In genomic region chr16:30953111-30953510, GRCh38 we compare ENCODE assay signal across 3 cellular contexts.
A peak's percentile ranks its signal among the peaks of the same experiment; 100 is the strongest.
TF ChIP-seq lines count a peak whose summit lies in the region.

No MANE protein-coding gene starts in this region.

TF ChIP-seq in A549, 52 proteins besides CTCF, POLR2A, EP300 and RAD21:
- no peak for TF ChIP-seq HDAC2 (IDR thresholded peaks at IDR 0.05)
- no peak for TF ChIP-seq EHMT2 (IDR thresholded peaks at IDR 0.05; ENCODE audit: low read depth)
- TF ChIP-seq RNF2 (IDR thresholded peaks at IDR 0.05; ENCODE audit: borderline replicate concordance, low read depth), result no peak
- TF ChIP-seq KDM1A (IDR thresholded peaks at IDR 0.05; ENCODE audit: low read depth), result no peak
- no peak for TF ChIP-seq ELK1 (IDR thresholded peaks at IDR 0.05; ENCODE audit: low read depth, low read length)
- TF ChIP-seq MYC (IDR thresholded peaks at IDR 0.05; ENCODE audit: borderline replicate concordance, low read length), result no peak
- no peak for TF ChIP-seq MAFK (IDR thresholded peaks at IDR 0.05; ENCODE audit: partially characterized antibody)
- no peak for TF ChIP-seq HEYL (CRISPR knock-in tag; IDR thresholded peaks at IDR 0.05)
- no peak for TF ChIP-seq RFX5 (IDR thresholded peaks at IDR 0.05)
- TF ChIP-seq, protein P1, sequence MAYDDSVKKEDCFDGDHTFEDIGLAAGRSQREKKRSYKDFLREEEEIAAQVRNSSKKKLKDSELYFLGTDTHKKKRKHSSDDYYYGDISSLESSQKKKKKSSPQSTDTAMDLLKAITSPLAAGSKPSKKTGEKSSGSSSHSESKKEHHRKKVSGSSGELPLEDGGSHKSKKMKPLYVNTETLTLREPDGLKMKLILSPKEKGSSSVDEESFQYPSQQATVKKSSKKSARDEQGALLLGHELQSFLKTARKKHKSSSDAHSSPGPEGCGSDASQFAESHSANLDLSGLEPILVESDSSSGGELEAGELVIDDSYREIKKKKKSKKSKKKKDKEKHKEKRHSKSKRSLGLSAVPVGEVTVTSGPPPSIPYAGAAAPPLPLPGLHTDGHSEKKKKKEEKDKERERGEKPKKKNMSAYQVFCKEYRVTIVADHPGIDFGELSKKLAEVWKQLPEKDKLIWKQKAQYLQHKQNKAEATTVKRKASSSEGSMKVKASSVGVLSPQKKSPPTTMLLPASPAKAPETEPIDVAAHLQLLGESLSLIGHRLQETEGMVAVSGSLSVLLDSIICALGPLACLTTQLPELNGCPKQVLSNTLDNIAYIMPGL (CRISPR knock-in tag; IDR thresholded peaks at IDR 0.05; ENCODE audit: borderline replicate concordance), result no peak
- TF ChIP-seq EHF (CRISPR knock-in tag; IDR thresholded peaks at IDR 0.05), result no peak
- no peak for TF ChIP-seq FOXS1 (CRISPR knock-in tag; IDR thresholded peaks at IDR 0.05)
- no peak for TF ChIP-seq CHD2 (IDR thresholded peaks at IDR 0.05; ENCODE audit: low read length, partially characterized antibody)
- TF ChIP-seq REST (IDR thresholded peaks at IDR 0.05), result no peak
- TF ChIP-seq ZNF302 (CRISPR knock-in tag; IDR thresholded peaks at IDR 0.05), result no peak
- no peak for TF ChIP-seq BHLHE40 (IDR thresholded peaks at IDR 0.05; ENCODE audit: low read depth, low read length)

TF ChIP-seq in HEK293, 187 proteins besides CTCF, POLR2A, EP300 and RAD21:
- 0 out of 2 replicates have a peak, but pooled peaks have one; percentile 13 for TF ChIP-seq ZNF747 (tag by site-specific recombination; IDR thresholded peaks at IDR 0.05)
- TF ChIP-seq ZSCAN18 (tag by site-specific recombination; IDR thresholded peaks at IDR 0.05), result no peak
- TF ChIP-seq ZNF530 (tag by site-specific recombination; IDR thresholded peaks at IDR 0.05; ENCODE audit: low read depth), result no peak
- no peak for TF ChIP-seq ZNF629 (tag by site-specific recombination; IDR thresholded peaks at IDR 0.05)
- peak; percentile 39; the same call in 1 of the 2 replicates for TF ChIP-seq ZNF223 (tag by site-specific recombination; IDR thresholded peaks at IDR 0.05)
- TF ChIP-seq ZNF776 (tag by site-specific recombination; IDR thresholded peaks at IDR 0.05; ENCODE audit: borderline replicate concordance), result no peak
TF ChIP-seq in HEK293: peak in this region for 2.

TF ChIP-seq in neural cell, 6 proteins besides CTCF, POLR2A, EP300 and RAD21:
- TF ChIP-seq EZH2 (IDR thresholded peaks at IDR 0.05; ENCODE audit: borderline replicate concordance, insufficient read depth, low read length, poor library complexity, severe bottlenecking) (no peak), SMC3 (conservative IDR thresholded peaks at IDR 0.05; ENCODE audit: poor library complexity) (no peak), POLR2AphosphoS5 (IDR thresholded peaks at IDR 0.05) (peak; percentile 9)
